ENCODE assay signal across 8 cellular contexts in genomic region chr17:81480140-81480917, GRCh38. TPM values are rescaled to one million over a fixed set of nuclear protein-coding genes. Genes with fewer than 3 reads are reported as not detected.
DNase-seq lines count a peak whose midpoint lies in the region; ATAC-seq and TF ChIP-seq lines count a peak whose summit lies in the region.

No MANE protein-coding gene starts in this region.

- no peaks in the 10 kb centered on the region for H3K79me2 ChIP-seq in SK-N-SH (ENCODE audit: insufficient read depth)

- TF ChIP-seq EP300 in SK-N-SH (IDR thresholded peaks at IDR 0.05; ENCODE audit: borderline replicate concordance in 1 of 2, low read depth in 1 of 2, low read length in 1 of 2) = no peak

- TF ChIP-seq RAD21 in SK-N-SH (IDR thresholded peaks at IDR 0.05; ENCODE audit: low read length) = no peak

- H3K9me3 ChIP-seq in SK-N-SH (no peaks in the 10 kb centered on the region), heart left ventricle (no peaks in the 10 kb centered on the region)

- no peak overlapping the region for H3K9ac ChIP-seq in SK-N-SH

- H3F3A ChIP-seq in SK-N-SH (replicated peaks; ENCODE audit: insufficient read depth) = no peaks in the 10 kb centered on the region

- CTCF ChIA-PET in SK-N-SH (lab: Yijun Ruan, JAX) = interaction anchor here (0.6 to 8.1 kb wide), 11 partner anchors 39 to 225 kb away, joined by 3 to 140 read pairs (median 4); no protein-coding TSS in a partner anchor

- H3K4me1 ChIP-seq in SK-N-SH (ENCODE audit: control insufficient read depth in 1 of 2, insufficient read depth in 2 of 2, low read depth in 1 of 2, low read length in 1 of 2) (peaks cover 0 to 48% of the 10 kb centered on the region in 2 experiments; a peak in 2 of 4 replicates), heart left ventricle (peaks cover 0 to 52% (median 39%) of the 10 kb centered on the region in 12 donors)

- no peaks in the 10 kb centered on the region for H3K9me2 ChIP-seq in SK-N-SH

- H3K27me3 ChIP-seq in SK-N-SH (ENCODE audit: insufficient read depth) (no peaks in the 10 kb centered on the region), heart left ventricle (peaks cover 0 to 8% (median 0%) of the 10 kb centered on the region in 9 donors)

- H2AFZ ChIP-seq in SK-N-SH (ENCODE audit: low read depth) = no peak overlapping the region

- H3K27ac ChIP-seq in SK-N-SH (ENCODE audit: low read depth in 2 of 2, low read length in 1 of 2) (no peak overlapping the region), heart left ventricle (peak overlapping the region in 3 of 12 donors; percentile 43 to 63 (median 62))

- H3K4me3 ChIP-seq in SK-N-SH (ENCODE audit: low read depth in 2 of 2, low read length in 1 of 2) = no peak overlapping the region; a peak in 1 of 4 replicates
- peak overlapping the region in 1 of 12 donors; percentile 67 for H3K4me3 ChIP-seq in heart left ventricle

- ATAC-seq in heart left ventricle (peak in 3 of 4 donors; percentile 7 to 32 (median 32)), GM18502 (IDR thresholded peaks at IDR 0.05; ENCODE audit: poor library complexity, unreplicated experiment) (no peak), GM21576 (IDR thresholded peaks at IDR 0.05; ENCODE audit: unreplicated experiment) (no peak)

- peak; percentile 54 for DNase-seq in NCI-H1092 treated with DMSO at 0.1 percent for 48 hours (lab: John Stamatoyannopoulos, UW)
- DNase-seq in NCI-H1092 (lab: John Stamatoyannopoulos, UW) = no peak
- no peak for DNase-seq in SK-N-SH
- DNase-seq in heart left ventricle = peak in 4 of 5 donors; percentile 50 to 78 (median 61)
- peak; percentile 76 for DNase-seq in stromal cell of bone marrow (ENCODE audit: low read depth)
- DNase-seq in epidermal melanocyte (ENCODE audit: insufficient read length, low spot score) = no peak

- peak; percentile 19; the same call in 1 of the 2 replicates for TF ChIP-seq CTCF in SK-N-SH (IDR thresholded peaks at IDR 0.05)
- TF ChIP-seq CTCF in heart left ventricle (IDR thresholded peaks at IDR 0.05) = no peak

- 79% methylated on average over 18 of the region's 18 CpGs for WGBS in SK-N-SH (ENCODE audit: low lambda C conversion rate)
- WGBS in heart left ventricle, 4 donors = 46 to 55% (median 48%) methylated on average over 11 to 18 of the region's 18 CpGs

- TF ChIP-seq POLR2A in heart left ventricle (IDR thresholded peaks at IDR 0.05) = no peak

- POLR2A ChIA-PET in SK-N-SH (lab: Yijun Ruan, JAX) = interaction anchor here (0.5 kb wide), 1 partner anchor 240 kb away, joined by 3 read pairs; no protein-coding TSS in a partner anchor

- no peak overlapping the region for H3K4me2 ChIP-seq in SK-N-SH

- intact Hi-C loops in heart left ventricle (cut with DNase I) = loop anchor here (2.0 to 10.0 kb wide), 11 partner anchors 53 to 338 kb away; partner anchors contain the start of genes SLC38A10 (in 3 of the 10) and BAHCC1 (in 2 of the 10)

- H3K36me3 ChIP-seq in SK-N-SH (replicated peaks in 1 of 2; ENCODE audit: control insufficient read depth in 1 of 2, insufficient read depth in 2 of 2, low read length in 1 of 2) (no peaks in the 10 kb centered on the region), heart left ventricle (no peaks in the 10 kb centered on the region)

- H4K20me1 ChIP-seq in SK-N-SH (ENCODE audit: insufficient read depth) = no peaks in the 10 kb centered on the region

TF ChIP-seq in SK-N-SH, 30 proteins besides CTCF, POLR2A, EP300 and RAD21:
- TF ChIP-seq RCOR1 (IDR thresholded peaks at IDR 0.05; ENCODE audit: low read length) = no peak
- peak; percentile 65; the same call in 1 of the 2 replicates for TF ChIP-seq MAX (IDR thresholded peaks at IDR 0.05; ENCODE audit: low read depth)
- peak; percentile 26; the same call in 1 of the 2 replicates for TF ChIP-seq SIN3A (IDR thresholded peaks at IDR 0.05; ENCODE audit: borderline replicate concordance, low read depth, low read length)

RNA-seq across cellular contexts. Expression of gene ACTG1, which starts 32.3 kb away (rescaled TPM):
- 3,367 and 7,871 TPM in 2 replicates for polyA plus RNA-seq in SK-N-SH (2012; rRNA removed)
- polyA plus RNA-seq in SK-N-SH (2012; cell fraction: cytosol; rRNA removed) = 4,016 and 6,640 TPM in 2 replicates
- polyA plus RNA-seq in SK-N-SH (2012; cell fraction: nucleus; rRNA removed) = 7,589 and 12,425 TPM in 2 replicates
- 1,000 to 10,000 TPM in 2 of 9 donors, 100 to 1,000 TPM in 7; 335 to 1,653 (median 423) TPM for total RNA-seq in heart left ventricle
- polyA plus RNA-seq in heart left ventricle = 1,000 to 10,000 TPM in 1 of 2 donors, 100 to 1,000 TPM in 1; 149 to 1,468 TPM

RNA-seq across cellular contexts. Expression of gene FSCN2, which starts 47.8 kb away (rescaled TPM):
- polyA plus RNA-seq in SK-N-SH (2012; rRNA removed) (2.0 and 2.1 TPM in 2 replicates), heart left ventricle (under 1 TPM; 0.28 to 0.42 TPM)
- 0.31 and 0.79 TPM in 2 replicates for polyA plus RNA-seq in SK-N-SH (2012; cell fraction: cytosol; rRNA removed)
- 10.6 and 13.6 TPM in 2 replicates for polyA plus RNA-seq in SK-N-SH (2012; cell fraction: nucleus; rRNA removed)
- total RNA-seq in heart left ventricle = under 1 TPM in 6 of 9 donors, not detected in 3; 0.22 to 0.72 (median 0.45) TPM

Comparison
In these comparisons a context has a peak if more than half of its experiments do, and no peak if none do; other contexts are left out.
1. DNase-seq: peak in NCI-H1092 treated with DMSO at 0.1 percent for 48 hours (single experiment), heart left ventricle (4 of 5) and stromal cell of bone marrow (single experiment); none in NCI-H1092 (single experiment), SK-N-SH (single experiment) and epidermal melanocyte (single experiment).
2. ATAC-seq: peak in heart left ventricle (3 of 4); none in GM18502 (single experiment) and GM21576 (single experiment).